In genomic region chr12:49692851-49693250, GRCh38 we compare ENCODE assay signal across 26 cellular contexts.
"Had no signal": no experiment of that assay in that cellular context is flagged by ENCODE, and none has a peak within 500 bp of the region (broad histone marks: within the 10 kb centered on the region; RNA-seq: fewer than 3 reads in every experiment).

No MANE protein-coding gene starts in this region.

- H3K27ac Mint-ChIP-seq: activated B cell treated with CpG ODN at 0.5 μM for 24 hours; activated CD4-positive, alpha-beta T cell treated with anti-CD3 and anti-CD28 coated beads, Interleukin-2, amount 10 ng/mL, durations not matched to agents 24 days and 14 days; activated CD8-positive, alpha-beta T cell treated with anti-CD3 and anti-CD28 coated beads for 36 hours; activated naive CD4-positive, alpha-beta T cell treated with anti-CD3 and anti-CD28 coated beads, Interleukin-2, amount 50 U/mL, for 24 hours; activated naive CD8-positive, alpha-beta T cell treated with anti-CD3 and anti-CD28 coated beads, Interleukin-2, amount 50 U/mL, for 24 hours; activated T-cell treated with anti-CD3 and anti-CD28 coated beads, Interleukin-2, amount 50 U/mL, for 72 hours; T-helper 1 cell treated with Interleukin-12 subunit alpha and Interleukin-12 subunit beta and Interleukin-4 antibody, amounts not matched to agents 30 μg/mL and 1 μg/mL, for 36 hours had no signal

- H3K27me3 Mint-ChIP-seq: activated B cell treated with CpG ODN at 0.5 μM for 24 hours; activated CD4-positive, alpha-beta T cell treated with anti-CD3 and anti-CD28 coated beads, Interleukin-2, amount 10 ng/mL, durations not matched to agents 24 days and 14 days; activated CD8-positive, alpha-beta T cell treated with anti-CD3 and anti-CD28 coated beads for 36 hours; activated naive CD4-positive, alpha-beta T cell treated with anti-CD3 and anti-CD28 coated beads, Interleukin-2, amount 50 U/mL, for 24 hours; activated naive CD8-positive, alpha-beta T cell treated with anti-CD3 and anti-CD28 coated beads, Interleukin-2, amount 50 U/mL, for 24 hours had no signal

- H3K4me1 ChIP-seq: body of pancreas had no signal

- ATAC-seq: activated CD8-positive, alpha-beta T cell treated with anti-CD3 and anti-CD28 coated beads for 36 hours; activated naive CD8-positive, alpha-beta T cell treated with anti-CD3 and anti-CD28 coated beads, Interleukin-2, amount 50 U/mL, for 24 hours; activated T-cell treated with anti-CD3 and anti-CD28 coated beads, Interleukin-2, amount 50 U/mL, for 72 hours; body of pancreas had no signal

- H3K36me3 ChIP-seq: ascending aorta had no signal

- H3K27me3 ChIP-seq: ascending aorta, body of pancreas had no signal

- H3K4me3 Mint-ChIP-seq: activated B cell treated with CpG ODN at 0.5 μM for 24 hours; activated CD4-positive, alpha-beta T cell treated with anti-CD3 and anti-CD28 coated beads, Interleukin-2, amount 10 ng/mL, durations not matched to agents 24 days and 14 days; activated CD8-positive, alpha-beta T cell treated with anti-CD3 and anti-CD28 coated beads for 36 hours; activated naive CD4-positive, alpha-beta T cell treated with anti-CD3 and anti-CD28 coated beads, Interleukin-2, amount 50 U/mL, for 24 hours; activated naive CD8-positive, alpha-beta T cell treated with anti-CD3 and anti-CD28 coated beads, Interleukin-2, amount 50 U/mL, for 24 hours; activated T-cell treated with anti-CD3 and anti-CD28 coated beads, Interleukin-2, amount 50 U/mL, for 72 hours; T-helper 1 cell treated with Interleukin-12 subunit alpha and Interleukin-12 subunit beta and Interleukin-4 antibody, amounts not matched to agents 30 μg/mL and 1 μg/mL, for 36 hours had no signal

- H3K9me3 ChIP-seq: ascending aorta, body of pancreas had no signal

- DNase-seq: activated B cell treated with CpG ODN at 0.5 μM for 24 hours; activated CD4-positive, alpha-beta T cell treated with anti-CD3 and anti-CD28 coated beads for 1 hour; activated CD4-positive, alpha-beta T cell treated with anti-CD3 and anti-CD28 coated beads, Interleukin-2, amount 10 ng/mL, durations not matched to agents 24 days and 14 days; activated CD8-positive, alpha-beta memory T cell treated with anti-CD3 and anti-CD28 coated beads, Interleukin-2, amount 50 U/mL, for 4 hours; activated CD8-positive, alpha-beta T cell treated with anti-CD3 and anti-CD28 coated beads for 36 hours; activated naive CD8-positive, alpha-beta T cell treated with anti-CD3 and anti-CD28 coated beads, Interleukin-2, amount 50 U/mL, for 24 hours; activated T-cell treated with anti-CD3 and anti-CD28 coated beads, Interleukin-2, amount 50 U/mL, for 72 hours; amniotic stem cell; body of pancreas; central memory CD4-positive, alpha-beta T cell; KG1; NCI-H1092; NCI-H1417; NCI-H1694; NCI-H2029; NCI-H2107; NCI-H2171 treated with DMSO at 0.1 percent for 48 hours; NCI-H345; NCI-H510A; NCI-H526 treated with DMSO at 0.1 percent for 48 hours; SHP77; T-helper 9 cell had no signal

- H3K4me3 ChIP-seq: ascending aorta, body of pancreas had no signal

- H3K27ac ChIP-seq: ascending aorta, body of pancreas had no signal

- H3K9me3 Mint-ChIP-seq: activated B cell treated with CpG ODN at 0.5 μM for 24 hours; activated CD4-positive, alpha-beta T cell treated with anti-CD3 and anti-CD28 coated beads, Interleukin-2, amount 10 ng/mL, durations not matched to agents 24 days and 14 days; activated CD8-positive, alpha-beta T cell treated with anti-CD3 and anti-CD28 coated beads for 36 hours; activated naive CD4-positive, alpha-beta T cell treated with anti-CD3 and anti-CD28 coated beads, Interleukin-2, amount 50 U/mL, for 24 hours; activated naive CD8-positive, alpha-beta T cell treated with anti-CD3 and anti-CD28 coated beads, Interleukin-2, amount 50 U/mL, for 24 hours; activated T-cell treated with anti-CD3 and anti-CD28 coated beads, Interleukin-2, amount 50 U/mL, for 72 hours; activated T-helper 2 cell treated with anti-CD3 and anti-CD28 coated beads, Interferon-gamma antibody, Interleukin-2, Interleukin-4, amounts not matched to agents 10 μg/mL and 5 μg/mL and 100 μg/mL, durations not matched to agents 14 hours and 24 hours and 36 hours; T-helper 1 cell treated with Interleukin-12 subunit alpha and Interleukin-12 subunit beta and Interleukin-4 antibody, amounts not matched to agents 30 μg/mL and 1 μg/mL, for 36 hours had no signal
